ENCODE assay signal across 8 cellular contexts in genomic region chr7:87039717-87040299, GRCh38. TPM values are rescaled to one million over a fixed set of nuclear protein-coding genes. Genes with fewer than 3 reads are reported as not detected.
DNase-seq lines count a peak whose midpoint lies in the region; ATAC-seq and TF ChIP-seq lines count a peak whose summit lies in the region.
"Not testable (repeated sequence)": the region's sequence is repeated elsewhere in the genome, so short reads cannot be mapped to it uniquely, and the experiment has no call there.

No MANE protein-coding gene starts in this region.

- in situ Hi-C loops in ACHN (cut with HindIII; ENCODE audit: low pct_ligation_motif_present, low pct_unique_long_range_greater_than_20kb, low sequenced_read_pairs), result not testable (repeated sequence)

- peak overlapping the region; percentile 82 for H3K27ac Mint-ChIP-seq in activated T-cell treated with anti-CD3 and anti-CD28 coated beads, Interleukin-2, amount 50 U/mL, for 24 hours
- H3K27ac Mint-ChIP-seq in brain, result peak overlapping the region; percentile 84 to 98 (median 95)

- H3K9ac ChIP-seq in HUES6 (ENCODE audit: low read length) (peak overlapping the region; percentile 72), mucosa of rectum (ENCODE audit: low read depth in 1 of 2, low read length in 2 of 2) (peak overlapping the region in 1 of 2 donors; percentile 38)

- not testable (repeated sequence) for H3K9me3 ChIP-seq in HUES6 (ENCODE audit: control insufficient read depth, insufficient read depth, low read depth, low read length); RWPE2 (ENCODE audit: severe bottlenecking); mucosa of rectum (ENCODE audit: control insufficient read depth in 2 of 2, low read length in 2 of 2)

- H3K36me3 Mint-ChIP-seq in activated T-cell treated with anti-CD3 and anti-CD28 coated beads, Interleukin-2, amount 50 U/mL, for 24 hours (ENCODE audit: low read depth), result not testable (repeated sequence)
- H3K36me3 Mint-ChIP-seq in brain, result peaks cover 13% of the 10 kb centered on the region

- H3K9me3 Mint-ChIP-seq in activated T-cell treated with anti-CD3 and anti-CD28 coated beads, Interleukin-2, amount 50 U/mL, for 24 hours, result not testable (repeated sequence)
- peaks cover 10 to 29% (median 14%) of the 10 kb centered on the region in 5 experiments for H3K9me3 Mint-ChIP-seq in brain

- H3K4me3 Mint-ChIP-seq in activated T-cell treated with anti-CD3 and anti-CD28 coated beads, Interleukin-2, amount 50 U/mL, for 24 hours, result peak overlapping the region; percentile 81
- peak overlapping the region; percentile 87 to 95 (median 91) for H3K4me3 Mint-ChIP-seq in brain

- not testable (repeated sequence) for H3K4me1 ChIP-seq in HUES6 (ENCODE audit: control insufficient read depth, insufficient read depth, low read length); foreskin keratinocyte; mucosa of rectum (ENCODE audit: control insufficient read depth in 2 of 2, insufficient read depth in 2 of 2, low read length in 2 of 2)
- peaks cover 13% of the 10 kb centered on the region for H3K4me1 ChIP-seq in RWPE2 (ENCODE audit: insufficient read depth, poor library complexity, severe bottlenecking)

- not testable (repeated sequence) for H3K27me3 Mint-ChIP-seq in activated T-cell treated with anti-CD3 and anti-CD28 coated beads, Interleukin-2, amount 50 U/mL, for 24 hours; brain

- H3K4me3 ChIP-seq in HUES6 (ENCODE audit: low read depth, low read length) (peak overlapping the region; percentile 84), RWPE2 (ENCODE audit: severe bottlenecking) (peak overlapping the region; percentile 41), mucosa of rectum (ENCODE audit: low read length in 2 of 2) (peak overlapping the region; percentile 16 to 55)

- TF ChIP-seq CTCF in RWPE2 (IDR thresholded peaks at IDR 0.05; ENCODE audit: poor library complexity, severe bottlenecking), result peak; percentile 25
- TF ChIP-seq CTCF in brain (conservative IDR thresholded peaks at IDR 0.05); foreskin keratinocyte (conservative IDR thresholded peaks at IDR 0.05): not testable (repeated sequence)

- ATAC-seq in RWPE2 (ENCODE audit: low read depth) (peak; percentile 78), foreskin keratinocyte (peak; percentile 21)

- H3K4me1 Mint-ChIP-seq in activated T-cell treated with anti-CD3 and anti-CD28 coated beads, Interleukin-2, amount 50 U/mL, for 24 hours (ENCODE audit: low read depth), result not testable (repeated sequence)
- peaks cover 36% of the 10 kb centered on the region for H3K4me1 Mint-ChIP-seq in brain

- H3K27me3 ChIP-seq in HUES6 (ENCODE audit: control insufficient read depth, insufficient read depth, low read length); RWPE2 (ENCODE audit: insufficient read depth, poor library complexity, severe bottlenecking); foreskin keratinocyte; mucosa of rectum (ENCODE audit: control insufficient read depth in 2 of 2, insufficient read depth in 2 of 2, low read length in 2 of 2): not testable (repeated sequence)

- not testable (repeated sequence) for H3K36me3 ChIP-seq in HUES6 (ENCODE audit: control insufficient read depth, insufficient read depth, low read length); RWPE2 (ENCODE audit: low read depth); mucosa of rectum (ENCODE audit: control insufficient read depth in 2 of 2, insufficient read depth in 2 of 2, low read length in 2 of 2)

- H3K27ac ChIP-seq in HUES6 (ENCODE audit: low read depth, low read length) (peak overlapping the region; percentile 68), RWPE2 (ENCODE audit: poor library complexity, severe bottlenecking) (peak overlapping the region; percentile 77), foreskin keratinocyte (peak overlapping the region; percentile 67), mucosa of rectum (ENCODE audit: low read depth in 2 of 2, low read length in 2 of 2) (peak overlapping the region in 1 of 2 donors; percentile 61)

- DNase-seq in ACHN (peak; percentile 12), RWPE2 (ENCODE audit: low spot score) (peak; percentile 60)
- DNase-seq in activated T-cell treated with anti-CD3 and anti-CD28 coated beads, Interleukin-2, amount 50 U/mL, for 24 hours, result peak; percentile 44
- DNase-seq in foreskin keratinocyte, result not testable (repeated sequence)
- DNase-seq in stimulated activated CD4-positive, alpha-beta T cell treated with anti-CD3 and anti-CD28 coated beads, Interleukin-4, amount 100 ng/mL, for 1 hour, result peak; percentile 2

RNA-seq across cellular contexts. Expression of gene ELAPOR2, which starts 19.6 kb away (rescaled TPM):
- polyA plus RNA-seq in brain (ENCODE audit: insufficient read depth, low read depth, low replicate concordance) (27.7 TPM), foreskin keratinocyte (0.73 and 1.3 TPM in 2 replicates)
- total RNA-seq in foreskin keratinocyte, result 2.8 and 3.7 TPM in 2 replicates

Comparison
In these comparisons a context has a peak if more than half of its experiments do, and no peak if none do; other contexts are left out.
1. RNA of gene ELAPOR2, which starts 19.6 kb away (polyA plus RNA-seq): 27.7 TPM in brain (single experiment); 0.73 to 1.3 TPM in foreskin keratinocyte; every median in the first group is over 10 times any median in the second.
2. Peak in every context shown above with its lines, with median percentiles within 50 percentile points of each other: H3K4me3 ChIP-seq.